12 cellular contexts compared by ENCODE assay signal in the genomic region with DNA sequence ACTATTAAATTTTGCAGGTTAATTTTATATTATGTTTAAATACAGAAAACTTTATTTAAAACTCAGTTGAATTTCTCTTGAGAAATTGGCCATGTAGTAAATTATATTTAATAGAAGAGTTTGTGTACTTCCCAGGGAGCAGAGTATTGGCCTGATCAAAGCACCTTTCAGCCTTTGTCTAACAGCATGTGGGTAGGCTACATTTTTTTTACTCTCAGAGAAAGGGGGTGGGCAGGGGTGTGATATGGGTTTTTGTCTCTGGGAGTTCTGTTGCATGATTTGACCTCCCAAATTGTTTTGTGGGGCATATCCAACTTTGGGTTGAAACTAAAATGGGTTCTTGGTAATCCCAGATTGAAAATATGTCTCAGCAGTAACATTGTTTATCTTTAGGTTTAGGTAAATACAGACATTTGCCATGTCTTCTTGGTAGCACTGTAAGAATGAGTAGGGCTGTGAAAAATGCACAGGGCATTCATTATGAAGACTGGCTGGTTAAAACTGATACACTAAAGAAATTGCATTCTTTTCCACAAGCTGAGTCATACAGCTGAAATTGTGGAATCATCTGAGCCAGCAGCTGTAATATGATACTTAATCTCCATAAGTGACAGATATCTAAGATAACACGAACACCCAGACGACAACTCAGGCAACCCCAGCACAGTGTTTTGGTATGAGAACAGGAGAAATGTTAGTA.
DNase-seq lines count a peak whose midpoint lies in the region; ATAC-seq and TF ChIP-seq lines count a peak whose summit lies in the region.
"Had no signal": no experiment of that assay in that cellular context is flagged by ENCODE, and none has a peak within 500 bp of the region (broad histone marks: within the 10 kb centered on the region; RNA-seq: fewer than 3 reads in every experiment).

No MANE protein-coding gene starts in this region.

- intact Hi-C loops in activated T-helper 1 cell treated with anti-CD3 and anti-CD28 coated beads, Interleukin-12 subunit alpha, Interleukin-12 subunit beta, Interleukin-2, Interleukin-4 antibody, amounts not matched to agents 30 ng/mL and 10 ng/mL and 1 ng/mL, durations not matched to agents 14 hours and 24 hours and 36 hours (cut with micrococcal nuclease), result no loop called here

- H3K4me3 Mint-ChIP-seq in activated T-helper 1 cell treated with anti-CD3 and anti-CD28 coated beads, Interleukin-12 subunit alpha, Interleukin-12 subunit beta, Interleukin-2, Interleukin-4 antibody, amounts not matched to agents 30 ng/mL and 10 ng/mL and 1 ng/mL, durations not matched to agents 14 hours and 24 hours and 36 hours, result no peak overlapping the region
- H3K4me3 Mint-ChIP-seq: activated T-cell treated with anti-CD3 and anti-CD28 coated beads, Interleukin-2, amount 50 U/mL, for 24 hours; IgD-negative memory B cell had no signal

- H3K36me3 Mint-ChIP-seq in activated T-helper 1 cell treated with anti-CD3 and anti-CD28 coated beads, Interleukin-12 subunit alpha, Interleukin-12 subunit beta, Interleukin-2, Interleukin-4 antibody, amounts not matched to agents 30 ng/mL and 10 ng/mL and 1 ng/mL, durations not matched to agents 14 hours and 24 hours and 36 hours (ENCODE audit: low read depth), result peaks cover 22% of the 10 kb centered on the region

- peaks cover 4% of the 10 kb centered on the region for H3K9me3 Mint-ChIP-seq in activated T-helper 1 cell treated with anti-CD3 and anti-CD28 coated beads, Interleukin-12 subunit alpha, Interleukin-12 subunit beta, Interleukin-2, Interleukin-4 antibody, amounts not matched to agents 30 ng/mL and 10 ng/mL and 1 ng/mL, durations not matched to agents 14 hours and 24 hours and 36 hours
- H3K9me3 Mint-ChIP-seq: activated T-cell treated with anti-CD3 and anti-CD28 coated beads, Interleukin-2, amount 50 U/mL, for 24 hours; IgD-negative memory B cell had no signal

- H3K27me3 Mint-ChIP-seq in activated T-helper 1 cell treated with anti-CD3 and anti-CD28 coated beads, Interleukin-12 subunit alpha, Interleukin-12 subunit beta, Interleukin-2, Interleukin-4 antibody, amounts not matched to agents 30 ng/mL and 10 ng/mL and 1 ng/mL, durations not matched to agents 14 hours and 24 hours and 36 hours (ENCODE audit: insufficient read depth), result peaks cover 49% of the 10 kb centered on the region

- peak; percentile 78 for ATAC-seq in omental fat pad (ENCODE audit: low FRiP score)
- no peak for ATAC-seq in GM19463 (IDR thresholded peaks at IDR 0.05; ENCODE audit: unreplicated experiment)

- peaks cover 28% of the 10 kb centered on the region for H3K4me1 Mint-ChIP-seq in activated T-helper 1 cell treated with anti-CD3 and anti-CD28 coated beads, Interleukin-12 subunit alpha, Interleukin-12 subunit beta, Interleukin-2, Interleukin-4 antibody, amounts not matched to agents 30 ng/mL and 10 ng/mL and 1 ng/mL, durations not matched to agents 14 hours and 24 hours and 36 hours (ENCODE audit: low read depth)

- TF ChIP-seq CTCF in omental fat pad (IDR thresholded peaks at IDR 0.05), result no peak

- peak; percentile 29 for DNase-seq in DMS53 treated with DMSO at 0.1 percent for 48 hours (lab: John Stamatoyannopoulos, UW; ENCODE audit: unreplicated experiment)
- DNase-seq in NCI-H2171 (lab: John Stamatoyannopoulos, UW), result peak; percentile 4
- DNase-seq in epidermal melanocyte (ENCODE audit: insufficient read length, low spot score), result peak; percentile 27
- DNase-seq in omental fat pad (ENCODE audit: low spot score), result no peak
- no peak for DNase-seq in GM19240 (ENCODE audit: insufficient read length, low spot score)
- no peak for DNase-seq in superior temporal gyrus (ENCODE audit: extremely low spot score)
- no peak for DNase-seq in activated T-helper 1 cell treated with anti-CD3 and anti-CD28 coated beads, Interleukin-12 subunit alpha, Interleukin-12 subunit beta, Interleukin-2, Interleukin-4 antibody, amounts not matched to agents 30 ng/mL and 10 ng/mL and 1 ng/mL, durations not matched to agents 14 hours and 24 hours and 36 hours (ENCODE audit: low spot score)
- DNase-seq: activated T-cell treated with anti-CD3 and anti-CD28 coated beads, Interleukin-2, amount 50 U/mL, for 24 hours; ovary; SHP77 had no signal

- no peak overlapping the region for H3K27ac Mint-ChIP-seq in activated T-helper 1 cell treated with anti-CD3 and anti-CD28 coated beads, Interleukin-12 subunit alpha, Interleukin-12 subunit beta, Interleukin-2, Interleukin-4 antibody, amounts not matched to agents 30 ng/mL and 10 ng/mL and 1 ng/mL, durations not matched to agents 14 hours and 24 hours and 36 hours
- H3K27ac Mint-ChIP-seq: activated T-cell treated with anti-CD3 and anti-CD28 coated beads, Interleukin-2, amount 50 U/mL, for 24 hours; IgD-negative memory B cell had no signal

Comparison
In these comparisons a context has a peak if more than half of its experiments do, and no peak if none do; other contexts are left out.
1. DNase-seq: peak in DMS53 treated with DMSO at 0.1 percent for 48 hours (single experiment), NCI-H2171 (single experiment) and epidermal melanocyte (single experiment); none in omental fat pad (single experiment), GM19240 (single experiment), superior temporal gyrus (single experiment) and activated T-helper 1 cell treated with anti-CD3 and anti-CD28 coated beads, Interleukin-12 subunit alpha, Interleukin-12 subunit beta, Interleukin-2, Interleukin-4 antibody, amounts not matched to agents 30 ng/mL and 10 ng/mL and 1 ng/mL, durations not matched to agents 14 hours and 24 hours and 36 hours (single experiment).